ENCODE assay signal across 9 cellular contexts in genomic region chrX:35890699-35891098, GRCh38. TPM values are rescaled to one million over a fixed set of nuclear protein-coding genes. Genes with fewer than 3 reads are reported as not detected.
A peak's percentile ranks its signal among the peaks of the same experiment; 100 is the strongest.
DNase-seq lines count a peak whose midpoint lies in the region; ATAC-seq and TF ChIP-seq lines count a peak whose summit lies in the region.
"Had no signal": no experiment of that assay in that cellular context is flagged by ENCODE, and none has a peak within 500 bp of the region (broad histone marks: within the 10 kb centered on the region; RNA-seq: fewer than 3 reads in every experiment).

No MANE protein-coding gene starts in this region.

- no peaks in the 10 kb centered on the region for H3K9me3 ChIP-seq in AG04450 (ENCODE audit: control insufficient read depth, insufficient read depth, low read length)

- H3K4me3 Mint-ChIP-seq in activated T-helper 17 cell treated with anti-CD3 and anti-CD28 coated beads, Interleukin-2, amount 50 U/mL, for 72 hours = no peak overlapping the region
- H3K4me3 Mint-ChIP-seq: central memory CD8-positive, alpha-beta T cell had no signal

- H3K4me1 Mint-ChIP-seq in activated T-helper 17 cell treated with anti-CD3 and anti-CD28 coated beads, Interleukin-2, amount 50 U/mL, for 72 hours = no peaks in the 10 kb centered on the region
- H3K4me1 Mint-ChIP-seq: central memory CD8-positive, alpha-beta T cell had no signal

- POLR2A ChIA-PET in AG04450 (lab: Yijun Ruan, JAX) = no interaction called here

- ATAC-seq in foreskin keratinocyte (no peak), HG02588 (IDR thresholded peaks at IDR 0.05; ENCODE audit: unreplicated experiment) (no peak)
- ATAC-seq in activated T-helper 17 cell treated with anti-CD3 and anti-CD28 coated beads, Interleukin-2, amount 50 U/mL, for 72 hours (replicated peaks) = no peak

- TF ChIP-seq CTCF in AG04450 (IDR thresholded peaks at IDR 0.05; ENCODE audit: low read depth, low read length) = peak; percentile 37
- peak; percentile 39; the same call in 2 of the 3 replicates for TF ChIP-seq CTCF in GM12872 (IDR thresholded peaks at IDR 0.05; ENCODE audit: insufficient read depth, low read depth, low read length)
- TF ChIP-seq CTCF in NB4 (IDR thresholded peaks at IDR 0.05; ENCODE audit: low read depth, low read length) = peak; percentile 35
- TF ChIP-seq CTCF in foreskin keratinocyte (conservative IDR thresholded peaks at IDR 0.05) = peak; percentile 61
- peak; percentile 65 for TF ChIP-seq CTCF in retinal pigment epithelial cell (conservative IDR thresholded peaks at IDR 0.05; ENCODE audit: low read depth, low read length)

- CTCF ChIA-PET in AG04450 (lab: Charles Lee) = interaction anchor here (0.9 kb wide), 1 partner anchor 983 kb away, joined by 3 read pairs; no protein-coding TSS in a partner anchor

- no peaks in the 10 kb centered on the region for H3K27me3 Mint-ChIP-seq in activated T-helper 17 cell treated with anti-CD3 and anti-CD28 coated beads, Interleukin-2, amount 50 U/mL, for 72 hours
- H3K27me3 Mint-ChIP-seq: central memory CD8-positive, alpha-beta T cell had no signal

- no peaks in the 10 kb centered on the region for H3K36me3 Mint-ChIP-seq in activated T-helper 17 cell treated with anti-CD3 and anti-CD28 coated beads, Interleukin-2, amount 50 U/mL, for 72 hours (ENCODE audit: low read depth)

- H3K27ac ChIP-seq in AG04450 (ENCODE audit: low read depth, low read length) (no peak overlapping the region), foreskin keratinocyte (no peak overlapping the region)

- TF ChIP-seq POLR2A in NB4 (IDR thresholded peaks at IDR 0.05; ENCODE audit: extremely low read depth, insufficient read length) = no peak

- no peak overlapping the region for H3K27ac Mint-ChIP-seq in activated T-helper 17 cell treated with anti-CD3 and anti-CD28 coated beads, Interleukin-2, amount 50 U/mL, for 72 hours

- no peak overlapping the region for H3K4me3 ChIP-seq in AG04450 (ENCODE audit: low read depth, low read length)
- no peak overlapping the region for H3K4me3 ChIP-seq in NB4 (ENCODE audit: low read depth, low read length)
- H3K4me3 ChIP-seq in retinal pigment epithelial cell (ENCODE audit: low read length) = no peak overlapping the region

- no peaks in the 10 kb centered on the region for H3K9me3 Mint-ChIP-seq in activated T-helper 17 cell treated with anti-CD3 and anti-CD28 coated beads, Interleukin-2, amount 50 U/mL, for 72 hours
- H3K9me3 Mint-ChIP-seq: central memory CD8-positive, alpha-beta T cell had no signal

- no peaks in the 10 kb centered on the region for H3K4me1 ChIP-seq in foreskin keratinocyte

- DNase-seq in AG04450 (ENCODE audit: low read depth, low spot score) (no peak), NB4 (ENCODE audit: low read depth) (peak; percentile 64), SHP77 (lab: John Stamatoyannopoulos, UW) (peak; percentile 21 to 42), foreskin keratinocyte (peak in 1 of 2 donors; percentile 1), retinal pigment epithelial cell (ENCODE audit: low read depth) (peak; percentile 24)

- H3K27me3 ChIP-seq in AG04450 (ENCODE audit: control insufficient read depth, insufficient read depth, low read length) (no peaks in the 10 kb centered on the region), foreskin keratinocyte (no peaks in the 10 kb centered on the region)

RNA-seq across cellular contexts. Expression of gene CFAP47, which starts 28.8 kb away (rescaled TPM):
- polyA plus RNA-seq in AG04450 (2011; rRNA removed) (not detected in 2 replicates), foreskin keratinocyte (not detected in 2 replicates)
- not detected in 2 replicates for polyA minus RNA-seq in AG04450 (2011; rRNA and poly(A)+ RNA removed)
- total RNA-seq in foreskin keratinocyte = not detected in 2 replicates
- not detected for total RNA-seq in activated T-helper 17 cell treated with anti-CD3 and anti-CD28 coated beads, Interleukin-2, amount 50 U/mL, for 72 hours
